Comparison of ENCODE assay signal across 20 cellular contexts in genomic region chr6:169312658-169313346, GRCh38. TPM values are rescaled to one million over a fixed set of nuclear protein-coding genes. Genes with fewer than 3 reads are reported as not detected.
DNase-seq lines count a peak whose midpoint lies in the region; ATAC-seq and TF ChIP-seq lines count a peak whose summit lies in the region.
"Had no signal": no experiment of that assay in that cellular context is flagged by ENCODE, and none has a peak within 500 bp of the region (broad histone marks: within the 10 kb centered on the region; RNA-seq: fewer than 3 reads in every experiment).

No MANE protein-coding gene starts in this region.

- peak; percentile 2 for DNase-seq in DMS79 treated with DMSO at 0.1 percent for 48 hours (lab: John Stamatoyannopoulos, UW)
- DNase-seq in DMS79 (lab: John Stamatoyannopoulos, UW), result no peak
- no peak for DNase-seq in HEK293T (ENCODE audit: extremely low spot score)
- peak; percentile 14 to 53 for DNase-seq in cardiac fibroblast (ENCODE audit: low read depth in 2 of 2)
- DNase-seq in osteoblast (ENCODE audit: insufficient read length, low spot score, missing footprints), result peak; percentile 11
- DNase-seq in chondrocyte (ENCODE audit: low spot score), result no peak
- DNase-seq in WTC11 (ENCODE audit: low spot score), result no peak
- DNase-seq in NCI-H2081 treated with DMSO at 0.1 percent for 48 hours (lab: John Stamatoyannopoulos, UW), result no peak
- DNase-seq: activated CD4-positive, alpha-beta T cell treated with anti-CD3 and anti-CD28 coated beads for 4 hours; activated CD8-positive, alpha-beta memory T cell treated with anti-CD3 and anti-CD28 coated beads, Interleukin-2, amount 10 ng/mL, durations not matched to agents 7 days and 5 days; cortex of kidney; Karpas-422; left lung; NCI-H526; stimulated activated CD4-positive, alpha-beta T cell treated with anti-CD3 and anti-CD28 coated beads, Interleukin-12 subunit alpha, Interleukin-12 subunit beta, amount 100 ng/mL, for 4 hours had no signal

- CTCF ChIA-PET in HEK293T (lab: Yijun Ruan, JAX) (no interaction called here), WTC11 (lab: Charles Lee) (no interaction called here)

- H3K9me3 Mint-ChIP-seq in chondrocyte (ENCODE audit: low read depth), result no peaks in the 10 kb centered on the region
- peaks cover 8% of the 10 kb centered on the region for H3K9me3 Mint-ChIP-seq in WTC11
- H3K9me3 Mint-ChIP-seq: activated T-helper 17 cell treated with anti-CD3 and anti-CD28 coated beads, Interleukin-2, amount 50 U/mL, for 72 hours; GM23338 had no signal

- H3K36me3 Mint-ChIP-seq in chondrocyte (ENCODE audit: low read depth) (no peaks in the 10 kb centered on the region), WTC11 (no peaks in the 10 kb centered on the region)
- H3K36me3 Mint-ChIP-seq: activated CD8-positive, alpha-beta memory T cell treated with anti-CD3 and anti-CD28 coated beads, Interleukin-2, amount 10 ng/mL, durations not matched to agents 7 days and 5 days; activated naive CD8-positive, alpha-beta T cell had no signal

- no peaks in the 10 kb centered on the region for H4K20me1 ChIP-seq in osteoblast (ENCODE audit: insufficient read depth, low read length)
- H4K20me1 ChIP-seq: BLaER1 treated with 17β-estradiol and CSF1 and Interleukin-3, amounts not matched to agents 10 nM and 100 nM had no signal

- no peaks in the 10 kb centered on the region for H3K36me3 ChIP-seq in osteoblast (ENCODE audit: insufficient read depth, low read length)
- H3K36me3 ChIP-seq: BLaER1 treated with 17β-estradiol and CSF1 and Interleukin-3, amounts not matched to agents 10 nM and 100 nM; heart left ventricle; left lung had no signal

- TF ChIP-seq CTCF in cardiac fibroblast (IDR thresholded peaks at IDR 0.05; ENCODE audit: low read depth, low read length) (no peak), osteoblast (IDR thresholded peaks at IDR 0.05; ENCODE audit: extremely low read depth, low read depth, low read length) (no peak), chondrocyte (IDR thresholded peaks at IDR 0.05) (no peak), WTC11 (IDR thresholded peaks at IDR 0.05) (no peak)

- no peaks in the 10 kb centered on the region for H3K27me3 ChIP-seq in osteoblast (ENCODE audit: insufficient read depth, low read length)
- H3K27me3 ChIP-seq: BLaER1 treated with 17β-estradiol and CSF1 and Interleukin-3, amounts not matched to agents 10 nM and 100 nM; heart left ventricle; left lung had no signal

- H3K27me3 Mint-ChIP-seq in chondrocyte (ENCODE audit: low read depth) (no peaks in the 10 kb centered on the region), WTC11 (ENCODE audit: low read depth) (no peaks in the 10 kb centered on the region)
- H3K27me3 Mint-ChIP-seq: activated naive CD8-positive, alpha-beta T cell; activated T-helper 17 cell treated with anti-CD3 and anti-CD28 coated beads, Interleukin-2, amount 50 U/mL, for 72 hours had no signal

- H3K4me3 ChIP-seq in cardiac fibroblast (replicated peaks in 1 of 2; ENCODE audit: low read depth in 2 of 2, low read length in 2 of 2) (no peak overlapping the region), osteoblast (ENCODE audit: insufficient read depth, low read length) (no peak overlapping the region)
- H3K4me3 ChIP-seq: BLaER1 treated with 17β-estradiol and CSF1 and Interleukin-3, amounts not matched to agents 10 nM and 100 nM; GM23338; heart left ventricle; left lung had no signal

- H3K4me1 Mint-ChIP-seq in chondrocyte (ENCODE audit: low read depth), result no peaks in the 10 kb centered on the region
- no peaks in the 10 kb centered on the region for H3K4me1 Mint-ChIP-seq in WTC11
- H3K4me1 Mint-ChIP-seq: activated CD8-positive, alpha-beta memory T cell treated with anti-CD3 and anti-CD28 coated beads, Interleukin-2, amount 10 ng/mL, durations not matched to agents 7 days and 5 days; activated T-helper 17 cell treated with anti-CD3 and anti-CD28 coated beads, Interleukin-2, amount 50 U/mL, for 72 hours; GM23338 had no signal

- no peak overlapping the region for H3K4me2 ChIP-seq in osteoblast (ENCODE audit: insufficient read depth, low read length)
- H3K4me2 ChIP-seq: BLaER1 treated with 17β-estradiol and CSF1 and Interleukin-3, amounts not matched to agents 10 nM and 100 nM; GM23338 had no signal

- H3K27ac Mint-ChIP-seq in chondrocyte (ENCODE audit: unreplicated experiment), result no peak overlapping the region
- H3K27ac Mint-ChIP-seq in WTC11, result no peak overlapping the region
- H3K27ac Mint-ChIP-seq: activated CD8-positive, alpha-beta memory T cell treated with anti-CD3 and anti-CD28 coated beads, Interleukin-2, amount 10 ng/mL, durations not matched to agents 7 days and 5 days; activated naive CD8-positive, alpha-beta T cell; activated T-helper 17 cell treated with anti-CD3 and anti-CD28 coated beads, Interleukin-2, amount 50 U/mL, for 72 hours; GM23338 had no signal

- H3K4me3 Mint-ChIP-seq in chondrocyte (ENCODE audit: unreplicated experiment) (no peak overlapping the region), WTC11 (no peak overlapping the region)
- H3K4me3 Mint-ChIP-seq: activated CD8-positive, alpha-beta memory T cell treated with anti-CD3 and anti-CD28 coated beads, Interleukin-2, amount 10 ng/mL, durations not matched to agents 7 days and 5 days; activated naive CD8-positive, alpha-beta T cell; activated T-helper 17 cell treated with anti-CD3 and anti-CD28 coated beads, Interleukin-2, amount 50 U/mL, for 72 hours; GM23338 had no signal

- POLR2A ChIA-PET in HEK293T (lab: Yijun Ruan, JAX), result no interaction called here
- POLR2A ChIA-PET in WTC11 (lab: Charles Lee), result no interaction called here

- H3K79me2 ChIP-seq in osteoblast (ENCODE audit: insufficient read depth, low read length), result no peaks in the 10 kb centered on the region

- no peak overlapping the region for H3K27ac ChIP-seq in osteoblast (ENCODE audit: low read depth, low read length)
- H3K27ac ChIP-seq: BLaER1 treated with 17β-estradiol and CSF1 and Interleukin-3, amounts not matched to agents 10 nM and 100 nM; heart left ventricle; left lung had no signal

- H2AFZ ChIP-seq in osteoblast (ENCODE audit: low read length), result no peak overlapping the region
- H2AFZ ChIP-seq: GM23338 had no signal

- no peak for ATAC-seq in WTC11
- ATAC-seq: activated CD8-positive, alpha-beta memory T cell treated with anti-CD3 and anti-CD28 coated beads, Interleukin-2, amount 10 ng/mL, durations not matched to agents 7 days and 5 days; activated T-helper 17 cell treated with anti-CD3 and anti-CD28 coated beads, Interleukin-2, amount 50 U/mL, for 72 hours; GM23338; left lung had no signal

- H3K9me3 ChIP-seq in osteoblast (ENCODE audit: low read depth, low read length), result no peaks in the 10 kb centered on the region
- H3K9me3 ChIP-seq: left lung had no signal

- H3K4me1 ChIP-seq in osteoblast (ENCODE audit: insufficient read depth, low read length), result peaks cover 3% of the 10 kb centered on the region
- H3K4me1 ChIP-seq: BLaER1 treated with 17β-estradiol and CSF1 and Interleukin-3, amounts not matched to agents 10 nM and 100 nM; left lung had no signal

TF ChIP-seq in HEK293T, 16 proteins besides CTCF, POLR2A, EP300 and RAD21:
- no peak for TF ChIP-seq PKNOX1 (IDR thresholded peaks at IDR 0.05)
- peak; percentile 44; the same call in 1 of the 2 replicates for TF ChIP-seq L3MBTL2 (conservative IDR thresholded peaks at IDR 0.05)
- no peak for TF ChIP-seq SP1 (IDR thresholded peaks at IDR 0.05)

TF ChIP-seq in WTC11, 78 proteins besides CTCF, POLR2A, EP300 and RAD21 (continues in another document):
- TF ChIP-seq EMX1 (CRISPR knock-in tag; IDR thresholded peaks at IDR 0.05), result no peak
- TF ChIP-seq, protein P1, sequence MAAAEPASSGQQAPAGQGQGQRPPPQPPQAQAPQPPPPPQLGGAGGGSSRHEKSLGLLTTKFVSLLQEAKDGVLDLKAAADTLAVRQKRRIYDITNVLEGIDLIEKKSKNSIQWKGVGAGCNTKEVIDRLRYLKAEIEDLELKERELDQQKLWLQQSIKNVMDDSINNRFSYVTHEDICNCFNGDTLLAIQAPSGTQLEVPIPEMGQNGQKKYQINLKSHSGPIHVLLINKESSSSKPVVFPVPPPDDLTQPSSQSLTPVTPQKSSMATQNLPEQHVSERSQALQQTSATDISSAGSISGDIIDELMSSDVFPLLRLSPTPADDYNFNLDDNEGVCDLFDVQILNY (CRISPR knock-in tag; IDR thresholded peaks at IDR 0.05), result no peak
- no peak for TF ChIP-seq ZNF671 (CRISPR knock-in tag; IDR thresholded peaks at IDR 0.05)
- no peak for TF ChIP-seq TEAD1 (CRISPR knock-in tag; IDR thresholded peaks at IDR 0.05)
- no peak for TF ChIP-seq CREB1 (CRISPR knock-in tag; IDR thresholded peaks at IDR 0.05)
- no peak for TF ChIP-seq GTF2I (CRISPR knock-in tag; conservative IDR thresholded peaks at IDR 0.05)
- TF ChIP-seq GRHL2 (CRISPR knock-in tag; IDR thresholded peaks at IDR 0.05; ENCODE audit: insufficient replicate concordance, severe bottlenecking), result no peak
- no peak for TF ChIP-seq IRF1 (CRISPR knock-in tag; IDR thresholded peaks at IDR 0.05)
- TF ChIP-seq, protein P2, sequence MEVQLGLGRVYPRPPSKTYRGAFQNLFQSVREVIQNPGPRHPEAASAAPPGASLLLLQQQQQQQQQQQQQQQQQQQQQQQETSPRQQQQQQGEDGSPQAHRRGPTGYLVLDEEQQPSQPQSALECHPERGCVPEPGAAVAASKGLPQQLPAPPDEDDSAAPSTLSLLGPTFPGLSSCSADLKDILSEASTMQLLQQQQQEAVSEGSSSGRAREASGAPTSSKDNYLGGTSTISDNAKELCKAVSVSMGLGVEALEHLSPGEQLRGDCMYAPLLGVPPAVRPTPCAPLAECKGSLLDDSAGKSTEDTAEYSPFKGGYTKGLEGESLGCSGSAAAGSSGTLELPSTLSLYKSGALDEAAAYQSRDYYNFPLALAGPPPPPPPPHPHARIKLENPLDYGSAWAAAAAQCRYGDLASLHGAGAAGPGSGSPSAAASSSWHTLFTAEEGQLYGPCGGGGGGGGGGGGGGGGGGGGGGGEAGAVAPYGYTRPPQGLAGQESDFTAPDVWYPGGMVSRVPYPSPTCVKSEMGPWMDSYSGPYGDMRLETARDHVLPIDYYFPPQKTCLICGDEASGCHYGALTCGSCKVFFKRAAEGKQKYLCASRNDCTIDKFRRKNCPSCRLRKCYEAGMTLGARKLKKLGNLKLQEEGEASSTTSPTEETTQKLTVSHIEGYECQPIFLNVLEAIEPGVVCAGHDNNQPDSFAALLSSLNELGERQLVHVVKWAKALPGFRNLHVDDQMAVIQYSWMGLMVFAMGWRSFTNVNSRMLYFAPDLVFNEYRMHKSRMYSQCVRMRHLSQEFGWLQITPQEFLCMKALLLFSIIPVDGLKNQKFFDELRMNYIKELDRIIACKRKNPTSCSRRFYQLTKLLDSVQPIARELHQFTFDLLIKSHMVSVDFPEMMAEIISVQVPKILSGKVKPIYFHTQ (CRISPR knock-in tag; IDR thresholded peaks at IDR 0.05), result no peak

RNA-seq across cellular contexts. Expression of gene THBS2, which starts 59.2 kb away (rescaled TPM):
- 1,102 and 1,498 TPM in 2 replicates for total RNA-seq in osteoblast
- 1,244 to 1,906 TPM (median 1,285 TPM) in 3 replicates for total RNA-seq in chondrocyte
- 33.5 to 40.3 TPM (median 35.8 TPM) in 3 replicates for total RNA-seq in WTC11 (2021)
- total RNA-seq: activated CD8-positive, alpha-beta memory T cell treated with anti-CD3 and anti-CD28 coated beads, Interleukin-2, amount 10 ng/mL, durations not matched to agents 7 days and 5 days; activated T-helper 17 cell treated with anti-CD3 and anti-CD28 coated beads, Interleukin-2, amount 50 U/mL, for 72 hours had no signal

Comparison
In these comparisons a context has a peak if more than half of its experiments do, and no peak if none do; other contexts are left out.
1. DNase-seq: peak in DMS79 treated with DMSO at 0.1 percent for 48 hours (single experiment), cardiac fibroblast (2 of 2) and osteoblast (single experiment); none in DMS79 (single experiment), HEK293T (single experiment), chondrocyte (single experiment), WTC11 (single experiment) and NCI-H2081 treated with DMSO at 0.1 percent for 48 hours (single experiment).
2. RNA of gene THBS2, which starts 59.2 kb away (total RNA-seq): 1,102 to 1,498 TPM in osteoblast and 1,244 to 1,906 TPM in chondrocyte; 33.5 to 40.3 TPM in WTC11; every median in the first group is over 10 times any median in the second.